Comparison of ENCODE assay signal across 9 cellular contexts in genomic region chr2:191231995-191232394, GRCh38. TPM values are rescaled to one million over a fixed set of nuclear protein-coding genes. Genes with fewer than 3 reads are reported as not detected.
DNase-seq lines count a peak whose midpoint lies in the region; ATAC-seq and TF ChIP-seq lines count a peak whose summit lies in the region.
"Had no signal": no experiment of that assay in that cellular context is flagged by ENCODE, and none has a peak within 500 bp of the region (broad histone marks: within the 10 kb centered on the region; RNA-seq: fewer than 3 reads in every experiment).

No MANE protein-coding gene starts in this region.

- H3K4me3 Mint-ChIP-seq in Calu3 (ENCODE audit: low read depth, unreplicated experiment) (no peak overlapping the region), nephron (no peak overlapping the region)
- no peak overlapping the region for H3K4me3 Mint-ChIP-seq in naive thymus-derived CD8-positive, alpha-beta T cell

- H4K20me1 ChIP-seq in MM.1S (ENCODE audit: insufficient read depth, low read length) = no peaks in the 10 kb centered on the region

- H3K4me1 ChIP-seq in MM.1S (ENCODE audit: low read length) = no peaks in the 10 kb centered on the region

- H3K27me3 Mint-ChIP-seq in Calu3 (ENCODE audit: unreplicated experiment) (no peaks in the 10 kb centered on the region), nephron (ENCODE audit: low read depth) (no peaks in the 10 kb centered on the region)
- H3K27me3 Mint-ChIP-seq in naive thymus-derived CD8-positive, alpha-beta T cell = no peaks in the 10 kb centered on the region

- POLR2A ChIA-PET in naive thymus-derived CD8-positive, alpha-beta T cell (lab: Charles Lee) = no interaction called here

- H3K36me3 ChIP-seq in MM.1S (replicated peaks; ENCODE audit: insufficient read depth, low read length) = no peaks in the 10 kb centered on the region

- no peaks in the 10 kb centered on the region for H3K27me3 ChIP-seq in MM.1S (replicated peaks; ENCODE audit: insufficient read depth, low read length)
- no peaks in the 10 kb centered on the region for H3K27me3 ChIP-seq in dorsolateral prefrontal cortex

- H3K9me3 Mint-ChIP-seq in Calu3 (ENCODE audit: low read depth, unreplicated experiment) (no peaks in the 10 kb centered on the region), nephron (no peaks in the 10 kb centered on the region)
- peaks cover 0 to 4% (median 0%) of the 10 kb centered on the region in 9 donors for H3K9me3 Mint-ChIP-seq in naive thymus-derived CD8-positive, alpha-beta T cell

- no TSS peak for BruUV-seq in Calu3 (replicated peaks; lab: Mats Ljungman, UMichigan)

- intact Hi-C loops in Calu3 (cut with micrococcal nuclease; ENCODE audit: unreplicated experiment) = loop anchor here (2.0 to 5.0 kb wide), 3 partner anchors 65 to 291 kb away; no protein-coding TSS in a partner anchor
- intact Hi-C loops in dorsolateral prefrontal cortex (cut with DNase I) = loop anchor here (5.0 to 10.0 kb wide), 2 partner anchors 265 to 273 kb away; no protein-coding TSS in a partner anchor

- no peaks in the 10 kb centered on the region for H3K79me2 ChIP-seq in MM.1S (ENCODE audit: low read length)

- no peak overlapping the region for H2AFZ ChIP-seq in MM.1S (ENCODE audit: low read length)

- TF ChIP-seq CTCF in Calu3 (IDR thresholded peaks at IDR 0.05; ENCODE audit: unreplicated experiment) (peak; percentile 41), MM.1S (IDR thresholded peaks at IDR 0.05; ENCODE audit: low read length) (peak; percentile 46), dorsolateral prefrontal cortex (IDR thresholded peaks at IDR 0.05 in 54 of 56, conservative IDR thresholded peaks at IDR 0.05 in 2 of 56; ENCODE audit: low read depth in 1 of 56, partially characterized antibody in 56 of 56) (peak in 48 of 56 donors; percentile 21 to 61 (median 40)), nephron (IDR thresholded peaks at IDR 0.05; ENCODE audit: unreplicated experiment in 3 of 3) (peak; percentile 38 to 58 (median 58))

- DNase-seq in Calu3 (no peak), MM.1S (no peak), dorsolateral prefrontal cortex (no peak), NCI-H187 treated with DMSO at 0.1 percent for 48 hours (lab: John Stamatoyannopoulos, UW) (no peak)
- no peak for DNase-seq in activated CD4-positive, alpha-beta T cell treated with anti-CD3 and anti-CD28 coated beads for 4 hours
- DNase-seq in stimulated activated CD4-positive, alpha-beta T cell treated with anti-CD3 and anti-CD28 coated beads, Interleukin-2, amount 100 ng/mL, for 24 hours = no peak
- no peak for DNase-seq in naive thymus-derived CD8-positive, alpha-beta T cell
- DNase-seq: NCI-H774 had no signal

- H3K4me3 ChIP-seq in MM.1S (ENCODE audit: low read length) = no peak overlapping the region
- H3K4me3 ChIP-seq in dorsolateral prefrontal cortex = no peak overlapping the region

- CTCF ChIA-PET in Calu3 (lab: Charles Lee) = interaction anchor here (0.8 kb wide), 1 partner anchor 180 kb away, joined by 3 read pairs; no protein-coding TSS in a partner anchor

- ATAC-seq in naive thymus-derived CD8-positive, alpha-beta T cell = no peak

- H3K4me1 Mint-ChIP-seq in Calu3 (ENCODE audit: low read depth, unreplicated experiment) = peaks cover 15% of the 10 kb centered on the region
- peaks cover 23% of the 10 kb centered on the region for H3K4me1 Mint-ChIP-seq in nephron
- H3K4me1 Mint-ChIP-seq in naive thymus-derived CD8-positive, alpha-beta T cell = no peaks in the 10 kb centered on the region

- H3K4me2 ChIP-seq in MM.1S (ENCODE audit: low read depth, low read length) = no peak overlapping the region

- H3K27ac Mint-ChIP-seq in Calu3 (ENCODE audit: unreplicated experiment) (no peak overlapping the region), nephron (peak overlapping the region; percentile 39 to 77 (median 53))
- H3K27ac Mint-ChIP-seq in naive thymus-derived CD8-positive, alpha-beta T cell = peak overlapping the region in 1 of 10 donors; percentile 14

- H3K9ac ChIP-seq in MM.1S (ENCODE audit: low read length) = no peak overlapping the region

- no peaks in the 10 kb centered on the region for H3K9me2 ChIP-seq in MM.1S (replicated peaks; ENCODE audit: insufficient read depth, low read length)

- no peaks in the 10 kb centered on the region for H3K9me3 ChIP-seq in MM.1S (replicated peaks; ENCODE audit: insufficient read depth, low read length)

- H3K36me3 Mint-ChIP-seq in Calu3 (ENCODE audit: insufficient read depth, unreplicated experiment) (no peaks in the 10 kb centered on the region), nephron (ENCODE audit: low read depth) (no peaks in the 10 kb centered on the region)
- H3K36me3 Mint-ChIP-seq in naive thymus-derived CD8-positive, alpha-beta T cell = peaks cover 0 to 3% (median 0%) of the 10 kb centered on the region in 3 donors

- no peak overlapping the region for H3K27ac ChIP-seq in MM.1S (ENCODE audit: low read length)
- peak overlapping the region in 8 of 59 donors; percentile 4 to 51 (median 28) for H3K27ac ChIP-seq in dorsolateral prefrontal cortex

- H3F3A ChIP-seq in MM.1S (ENCODE audit: insufficient read depth, low read length) = no peaks in the 10 kb centered on the region

RNA-seq across cellular contexts. Expression of gene MYO1B, which starts 13.2 kb away (rescaled TPM):
- 56.7 and 64.5 TPM in 2 replicates for total RNA-seq in Calu3 (2022)
- total RNA-seq in dorsolateral prefrontal cortex = 10 to 100 TPM in 119 of 120 experiments, 1 to 10 TPM in 1; 7.8 to 58.8 (median 27.8) TPM
- under 1 TPM; 0.44 to 0.96 TPM for total RNA-seq in naive thymus-derived CD8-positive, alpha-beta T cell
- under 1 TPM; 0.20 to 0.76 (median 0.43) TPM for polyA plus RNA-seq in naive thymus-derived CD8-positive, alpha-beta T cell

Comparison
In these comparisons a context has a peak if more than half of its experiments do, and no peak if none do; other contexts are left out.
1. RNA of gene MYO1B, which starts 13.2 kb away (total RNA-seq): 56.7 to 64.5 TPM in Calu3 and 7.8 to 58.8 TPM in dorsolateral prefrontal cortex; 0.44 to 0.96 TPM in naive thymus-derived CD8-positive, alpha-beta T cell; every median in the first group is over 4 times any median in the second.
2. Peak in every context shown above with its lines, with median percentiles within 50 percentile points of each other: CTCF ChIP-seq.